ENCODE assay signal across 10 cellular contexts in genomic region chr3:46386206-46386605, GRCh38. TPM values are rescaled to one million over a fixed set of nuclear protein-coding genes. Genes with fewer than 3 reads are reported as not detected.
DNase-seq lines count a peak whose midpoint lies in the region; ATAC-seq and TF ChIP-seq lines count a peak whose summit lies in the region.
"Had no signal": no experiment of that assay in that cellular context is flagged by ENCODE, and none has a peak within 500 bp of the region (broad histone marks: within the 10 kb centered on the region; RNA-seq: fewer than 3 reads in every experiment).

No MANE protein-coding gene starts in this region.

- TF ChIP-seq CTCF in RWPE1 (conservative IDR thresholded peaks at IDR 0.05; ENCODE audit: low read depth) (no peak), ascending aorta (IDR thresholded peaks at IDR 0.05) (no peak)

- no peaks in the 10 kb centered on the region for H3K4me1 ChIP-seq in ascending aorta

- POLR2A ChIA-PET in RWPE1 (lab: Yijun Ruan, JAX; ENCODE audit: low non-redundant PET): no interaction called here

- H3K4me3 ChIP-seq in ascending aorta: no peak overlapping the region

- ATAC-seq in HG02884 (IDR thresholded peaks at IDR 0.05; ENCODE audit: unreplicated experiment): no peak
- ATAC-seq in HG03469 (IDR thresholded peaks at IDR 0.05; ENCODE audit: unreplicated experiment): no peak
- ATAC-seq in GM18858 (IDR thresholded peaks at IDR 0.05; ENCODE audit: unreplicated experiment): no peak
- ATAC-seq: left lobe of liver had no signal

- H3K36me3 ChIP-seq in ascending aorta: no peaks in the 10 kb centered on the region

- H3K27ac ChIP-seq in RWPE1 (peak overlapping the region; percentile 93), ascending aorta (no peak overlapping the region)

- intact Hi-C loops in ascending aorta (cut with DNase I): no loop called here

- CTCF ChIA-PET in RWPE1 (lab: Yijun Ruan, JAX): interaction anchor here (0.6 to 0.7 kb wide), 2 partner anchors 45 to 454 kb away, joined by 3 to 4 read pairs; no protein-coding TSS in a partner anchor

- H3K9me3 ChIP-seq in ascending aorta: no peaks in the 10 kb centered on the region

- peak; percentile 32 for DNase-seq in 8988T
- peak; percentile 87 for DNase-seq in ELR (ENCODE audit: low read depth)
- DNase-seq in RWPE1 (ENCODE audit: low spot score): peak; percentile 91
- peak; percentile 92 for DNase-seq in islet precursor cell
- no peak for DNase-seq in ascending aorta (ENCODE audit: low spot score in 2 of 2)
- DNase-seq: effector CD4-positive, alpha-beta T cell had no signal

- no peaks in the 10 kb centered on the region for H3K27me3 ChIP-seq in ascending aorta

RNA-seq across cellular contexts. Expression of gene CCR5, which starts 15.5 kb away (rescaled TPM):
- total RNA-seq in ascending aorta: not detected

RNA-seq across cellular contexts. Expression of gene CCRL2, which starts 20.9 kb away (rescaled TPM):
- not detected for total RNA-seq in ascending aorta

RNA-seq across cellular contexts. Expression of gene CCR2, which starts 32.3 kb away (rescaled TPM):
- total RNA-seq in ascending aorta: 0.11 TPM

Comparison
In these comparisons a context has a peak if more than half of its experiments do, and no peak if none do; other contexts are left out.
1. DNase-seq: peak in 8988T (single experiment), ELR (single experiment), RWPE1 (single experiment) and islet precursor cell (single experiment); none in ascending aorta (0 of 2).